In genomic region chr1:213008564-213008963, GRCh38 we compare ENCODE assay signal across 11 cellular contexts. TPM values are rescaled to one million over a fixed set of nuclear protein-coding genes. Genes with fewer than 3 reads are reported as not detected.
DNase-seq lines count a peak whose midpoint lies in the region; ATAC-seq lines count a peak whose summit lies in the region.
"Had no signal": no experiment of that assay in that cellular context is flagged by ENCODE, and none has a peak within 500 bp of the region (broad histone marks: within the 10 kb centered on the region; RNA-seq: fewer than 3 reads in every experiment).

No MANE protein-coding gene starts in this region.

- peaks cover 98% of the 10 kb centered on the region for H3K36me3 ChIP-seq in KOPT-K1 (ENCODE audit: insufficient read depth, low read length)
- H3K36me3 ChIP-seq: uterus had no signal

- DNase-seq in GF-D8 (lab: John Stamatoyannopoulos, UW) (peak; percentile 15), A172 (ENCODE audit: low spot score) (no peak), left lobe of liver (ENCODE audit: low spot score) (no peak)
- DNase-seq in stimulated activated CD8-positive, alpha-beta memory T cell treated with anti-CD3 and anti-CD28 coated beads, Interleukin-4, amount 100 ng/mL, for 48 hours, result no peak
- DNase-seq: midbrain, uterus had no signal

- H3K27ac ChIP-seq in KOPT-K1 (ENCODE audit: low read depth, low read length, poor library complexity, severe bottlenecking), result peak overlapping the region; percentile 24
- H3K27ac ChIP-seq: right atrium auricular region, uterus had no signal

- ATAC-seq in GM19023 (IDR thresholded peaks at IDR 0.05; ENCODE audit: unreplicated experiment) (peak; percentile 67), HG02623 (IDR thresholded peaks at IDR 0.05; ENCODE audit: unreplicated experiment) (peak; percentile 78), left lobe of liver (no peak), HG03097 (IDR thresholded peaks at IDR 0.05; ENCODE audit: low FRiP score, unreplicated experiment) (no peak)

- no peaks in the 10 kb centered on the region for H3K9me3 ChIP-seq in KOPT-K1 (ENCODE audit: insufficient read depth, low read length, poor library complexity, severe bottlenecking)
- H3K9me3 ChIP-seq: right atrium auricular region, uterus had no signal

RNA-seq across cellular contexts. Expression of gene ANGEL2, which starts 7.1 kb away (rescaled TPM):
- total RNA-seq in A172 (2014; rRNA removed; shearing (Covaris generic)), result 71.1 and 83.0 TPM in 2 replicates
- total RNA-seq in left lobe of liver, result 15.6 TPM

RNA-seq across cellular contexts. Expression of gene RPS6KC1, which starts 42.5 kb away (rescaled TPM):
- total RNA-seq in A172 (2014; rRNA removed; shearing (Covaris generic)), result 31.3 and 32.7 TPM in 2 replicates
- total RNA-seq in left lobe of liver, result 5.6 TPM

RNA-seq across cellular contexts. Expression of gene VASH2, which starts 58.2 kb away (rescaled TPM):
- total RNA-seq in A172 (2014; rRNA removed; shearing (Covaris generic)), result 1.9 and 2.9 TPM in 2 replicates
- 0.10 TPM for total RNA-seq in left lobe of liver

Comparison
In these comparisons a context has a peak if more than half of its experiments do, and no peak if none do; other contexts are left out.
1. ATAC-seq: peak in GM19023 (single experiment) and HG02623 (single experiment); none in left lobe of liver (single experiment) and HG03097 (single experiment).